In genomic region chr7:66557214-66558200, GRCh38 we compare ENCODE assay signal across 1 cellular context.
TF ChIP-seq lines count a peak whose summit lies in the region.

No MANE protein-coding gene starts in this region.

TF ChIP-seq in HepG2, 621 proteins besides CTCF, POLR2A, EP300 and RAD21 (continued from another document):
- no peak for TF ChIP-seq AKNA (CRISPR knock-in tag; IDR thresholded peaks at IDR 0.05; ENCODE audit: borderline replicate concordance)
- TF ChIP-seq ZNF597 (CRISPR knock-in tag; IDR thresholded peaks at IDR 0.05) = no peak
- TF ChIP-seq ZNF580 (CRISPR knock-in tag; IDR thresholded peaks at IDR 0.05; ENCODE audit: borderline replicate concordance, low read depth) = no peak
- no peak for TF ChIP-seq MAFF (IDR thresholded peaks at IDR 0.05; ENCODE audit: low read depth, low read length)
TF ChIP-seq in HepG2: peak in this region for 21.
